35 cellular contexts compared by ENCODE assay signal in the genomic region with DNA sequence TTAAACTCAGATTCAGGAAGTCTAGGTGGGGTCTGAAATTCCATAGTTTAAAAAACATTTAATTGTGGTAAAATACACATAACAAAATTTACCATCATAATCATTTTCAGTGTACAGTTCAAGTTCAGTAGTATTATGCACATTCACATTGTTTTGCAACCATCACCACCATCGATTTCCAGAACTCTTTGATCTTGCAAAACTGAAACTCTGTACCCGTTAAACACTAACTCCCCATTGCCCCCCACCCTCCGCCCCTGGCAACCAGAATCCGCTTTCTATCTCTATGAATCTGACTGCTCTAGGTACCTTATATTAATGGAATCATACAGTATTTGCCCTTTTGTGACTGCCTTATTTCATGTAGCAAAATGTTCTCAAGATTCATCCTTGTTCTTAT.
"Had no signal": no experiment of that assay in that cellular context is flagged by ENCODE, and none has a peak within 500 bp of the region (broad histone marks: within the 10 kb centered on the region; RNA-seq: fewer than 3 reads in every experiment).

No MANE protein-coding gene starts in this region.

- DNase-seq: Karpas-422, Kasumi-1, KG1, MG63, MM.1S, MV-4-11, NCI-H1048, NCI-H1092, NCI-H1092 treated with DMSO at 0.1 percent for 48 hours, NCI-H1105, NCI-H1105 treated with DMSO at 0.1 percent for 48 hours, NCI-H1417, NCI-H1417 treated with DMSO at 0.1 percent for 48 hours, NCI-H1436, NCI-H1436 treated with DMSO at 0.1 percent for 48 hours, NCI-H146, NCI-H1694, NCI-H1694 treated with DMSO at 0.1 percent for 48 hours, NCI-H187, NCI-H187 treated with DMSO at 0.1 percent for 48 hours, NCI-H1930, NCI-H2029, NCI-H2029 treated with DMSO at 0.1 percent for 48 hours, NCI-H2081, NCI-H2081 treated with DMSO at 0.1 percent for 48 hours, NCI-H2107, NCI-H2171, NCI-H2171 treated with DMSO at 0.1 percent for 48 hours, NCI-H2227 treated with DMSO at 0.1 percent for 48 hours, NCI-H226, NCI-H345, NCI-H446, NCI-H446 treated with DMSO at 0.1 percent for 48 hours, NCI-H510A, NCI-H510A treated with DMSO at 0.1 percent for 48 hours had no signal

- H3K36me3 ChIP-seq: MG63 had no signal

- H3K27me3 ChIP-seq: MG63 had no signal

- H3K4me3 ChIP-seq: MG63 had no signal
